8 cellular contexts compared by ENCODE assay signal in the genomic region with DNA sequence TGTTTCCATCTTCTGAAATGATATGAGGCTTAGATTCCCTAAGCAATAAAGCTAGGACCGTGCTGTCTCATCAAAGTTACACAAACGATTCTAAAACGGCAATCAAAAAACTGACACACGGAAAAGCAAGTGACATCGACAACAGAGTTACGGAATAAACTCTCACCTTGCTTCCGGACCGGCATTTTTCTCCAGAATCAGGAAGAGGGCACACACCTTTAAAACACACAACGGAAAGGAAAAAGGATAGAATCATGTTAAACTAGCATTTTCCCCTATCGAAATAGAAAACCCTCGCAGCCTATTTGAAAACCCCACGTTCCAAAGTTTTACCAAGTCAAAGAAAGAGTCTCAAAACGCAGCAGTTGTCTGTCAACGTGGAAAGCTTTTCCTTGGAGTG. TPM values are rescaled to one million over a fixed set of nuclear protein-coding genes. Genes with fewer than 3 reads are reported as not detected.
DNase-seq lines count a peak whose midpoint lies in the region; ATAC-seq and TF ChIP-seq lines count a peak whose summit lies in the region.

No MANE protein-coding gene starts in this region.

- peak overlapping the region; percentile 67 for H3K4me3 ChIP-seq in hepatocyte

- POLR2A ChIA-PET in activated B cell treated with CpG ODN at 0.5 μM for 24 hours (lab: Charles Lee) = interaction anchor here (1.0 to 1.5 kb wide), 4 partner anchors 9 to 294 kb away, joined by 3 read pairs; no protein-coding TSS in a partner anchor

- H3K27ac Mint-ChIP-seq in activated T-cell treated with anti-CD3 and anti-CD28 coated beads, Interleukin-2, amount 50 U/mL, for 72 hours = peak overlapping the region; percentile 97
- H3K27ac Mint-ChIP-seq in activated B cell treated with CpG ODN at 0.5 μM for 24 hours = peak overlapping the region; percentile 62
- peak overlapping the region; percentile 94 for H3K27ac Mint-ChIP-seq in stimulated activated effector memory CD8-positive, alpha-beta T cell treated with anti-CD3 and anti-CD28 coated beads, Interleukin-12 subunit alpha, Interleukin-12 subunit beta, amount 100 ng/mL, for 72 hours

- intact Hi-C loops in activated B cell treated with CpG ODN at 0.5 μM for 24 hours (cut with micrococcal nuclease) = no loop called here

- DNase-seq in activated T-cell treated with anti-CD3 and anti-CD28 coated beads, Interleukin-2, amount 50 U/mL, for 72 hours = no peak
- no peak for DNase-seq in activated T-cell treated with anti-CD3 and anti-CD28 coated beads, Interleukin-2, amount 50 U/mL, for 1 hour
- DNase-seq in activated B cell treated with CpG ODN at 0.5 μM for 24 hours (no peak), hepatocyte (ENCODE audit: low spot score) (no peak), nucleus accumbens (lab: John Stamatoyannopoulos, UW) (no peak), KBM-7 (no peak)
- no peak for DNase-seq in stimulated activated effector memory CD8-positive, alpha-beta T cell treated with anti-CD3 and anti-CD28 coated beads, Interleukin-12 subunit alpha, Interleukin-12 subunit beta, amount 100 ng/mL, for 72 hours (ENCODE audit: low spot score in 2 of 2)

- peaks cover 26% of the 10 kb centered on the region for H3K27me3 Mint-ChIP-seq in activated T-cell treated with anti-CD3 and anti-CD28 coated beads, Interleukin-2, amount 50 U/mL, for 72 hours (ENCODE audit: low read depth)
- peaks cover 11% of the 10 kb centered on the region for H3K27me3 Mint-ChIP-seq in activated B cell treated with CpG ODN at 0.5 μM for 24 hours

- H3K9me3 ChIP-seq in hepatocyte (ENCODE audit: low read depth) = no peaks in the 10 kb centered on the region

- peaks cover 35% of the 10 kb centered on the region for H3K4me1 ChIP-seq in hepatocyte (ENCODE audit: insufficient read depth)

- in situ Hi-C loops in KBM-7 (cut with MboI; ENCODE audit: low pct_unique_long_range_greater_than_20kb, low sequenced_read_pairs) = no loop called here

- peak overlapping the region; percentile 95 for H3K27ac ChIP-seq in hepatocyte

- TF ChIP-seq CTCF in activated B cell treated with CpG ODN at 0.5 μM for 24 hours (IDR thresholded peaks at IDR 0.05) (no peak), hepatocyte (IDR thresholded peaks at IDR 0.05; ENCODE audit: poor library complexity) (no peak)

- H3K9me2 ChIP-seq in hepatocyte (replicated peaks; ENCODE audit: insufficient read depth) = no peaks in the 10 kb centered on the region

- no peak overlapping the region for H2AFZ ChIP-seq in hepatocyte

- CTCF ChIA-PET in activated B cell treated with CpG ODN at 0.5 μM for 24 hours (lab: Charles Lee) = no interaction called here

- H3K4me2 ChIP-seq in hepatocyte = peak overlapping the region; percentile 70

- peaks cover 0 to 1% of the 10 kb centered on the region in 2 donors for H3K9me3 Mint-ChIP-seq in activated T-cell treated with anti-CD3 and anti-CD28 coated beads, Interleukin-2, amount 50 U/mL, for 72 hours
- H3K9me3 Mint-ChIP-seq in activated B cell treated with CpG ODN at 0.5 μM for 24 hours = no peaks in the 10 kb centered on the region
- no peaks in the 10 kb centered on the region for H3K9me3 Mint-ChIP-seq in stimulated activated effector memory CD8-positive, alpha-beta T cell treated with anti-CD3 and anti-CD28 coated beads, Interleukin-12 subunit alpha, Interleukin-12 subunit beta, amount 100 ng/mL, for 72 hours

- 1% methylated on average over 14 of the region's 14 CpGs for WGBS in hepatocyte (ENCODE audit: low lambda C conversion rate, missing lambda C conversion rate)

- no peak for ATAC-seq in activated T-cell treated with anti-CD3 and anti-CD28 coated beads, Interleukin-2, amount 50 U/mL, for 72 hours (replicated peaks in 1 of 2)
- ATAC-seq in activated B cell treated with CpG ODN at 0.5 μM for 24 hours (ENCODE audit: low read depth) (no peak), HG02938 (IDR thresholded peaks at IDR 0.05; ENCODE audit: unreplicated experiment) (no peak)
- ATAC-seq in stimulated activated effector memory CD8-positive, alpha-beta T cell treated with anti-CD3 and anti-CD28 coated beads, Interleukin-12 subunit alpha, Interleukin-12 subunit beta, amount 100 ng/mL, for 72 hours = no peak

- peak overlapping the region; percentile 93 to 99 for H3K4me3 Mint-ChIP-seq in activated T-cell treated with anti-CD3 and anti-CD28 coated beads, Interleukin-2, amount 50 U/mL, for 72 hours
- H3K4me3 Mint-ChIP-seq in activated B cell treated with CpG ODN at 0.5 μM for 24 hours = peak overlapping the region; percentile 92
- peak overlapping the region; percentile 86 for H3K4me3 Mint-ChIP-seq in stimulated activated effector memory CD8-positive, alpha-beta T cell treated with anti-CD3 and anti-CD28 coated beads, Interleukin-12 subunit alpha, Interleukin-12 subunit beta, amount 100 ng/mL, for 72 hours

- H4K20me1 ChIP-seq in hepatocyte (ENCODE audit: insufficient read depth, poor library complexity, severe bottlenecking) = peaks cover 39% of the 10 kb centered on the region

- peaks cover 50% of the 10 kb centered on the region for H3K4me1 Mint-ChIP-seq in activated T-cell treated with anti-CD3 and anti-CD28 coated beads, Interleukin-2, amount 50 U/mL, for 72 hours (ENCODE audit: low read depth)
- H3K4me1 Mint-ChIP-seq in activated B cell treated with CpG ODN at 0.5 μM for 24 hours = peaks cover 37% of the 10 kb centered on the region
- H3K4me1 Mint-ChIP-seq in stimulated activated effector memory CD8-positive, alpha-beta T cell treated with anti-CD3 and anti-CD28 coated beads, Interleukin-12 subunit alpha, Interleukin-12 subunit beta, amount 100 ng/mL, for 72 hours = peaks cover 28% of the 10 kb centered on the region

- H3K27me3 ChIP-seq in hepatocyte = no peaks in the 10 kb centered on the region

- peaks cover 56% of the 10 kb centered on the region for H3K79me2 ChIP-seq in hepatocyte

- no peaks in the 10 kb centered on the region for H3K36me3 ChIP-seq in hepatocyte (replicated peaks; ENCODE audit: insufficient read depth, low read depth)

- peaks cover 6 to 18% of the 10 kb centered on the region in 2 donors for H3K36me3 Mint-ChIP-seq in activated T-cell treated with anti-CD3 and anti-CD28 coated beads, Interleukin-2, amount 50 U/mL, for 72 hours (ENCODE audit: insufficient read depth in 2 of 2)
- peaks cover 24% of the 10 kb centered on the region for H3K36me3 Mint-ChIP-seq in activated B cell treated with CpG ODN at 0.5 μM for 24 hours (ENCODE audit: low read depth)
- peaks cover 43% of the 10 kb centered on the region for H3K36me3 Mint-ChIP-seq in stimulated activated effector memory CD8-positive, alpha-beta T cell treated with anti-CD3 and anti-CD28 coated beads, Interleukin-12 subunit alpha, Interleukin-12 subunit beta, amount 100 ng/mL, for 72 hours

RNA-seq across cellular contexts. Expression of a gene that starts 1.4 kb away (rescaled TPM):
- total RNA-seq in activated T-cell treated with anti-CD3 and anti-CD28 coated beads, Interleukin-2, amount 50 U/mL, for 72 hours = 10 to 100 TPM; 70.3 to 70.8 TPM
- total RNA-seq in activated B cell treated with CpG ODN at 0.5 μM for 24 hours = 82.6 and 102 TPM in 2 replicates
- total RNA-seq in hepatocyte = 118 and 128 TPM in 2 replicates
- 54.8 and 77.7 TPM in 2 replicates for polyA plus RNA-seq in hepatocyte
